14 cellular contexts compared by ENCODE assay signal in genomic region chr14:67270354-67270753, GRCh38. TPM values are rescaled to one million over a fixed set of nuclear protein-coding genes. Genes with fewer than 3 reads are reported as not detected.
DNase-seq lines count a peak whose midpoint lies in the region; ATAC-seq, FAIRE-seq and TF ChIP-seq lines count a peak whose summit lies in the region.
"Had no signal": no experiment of that assay in that cellular context is flagged by ENCODE, and none has a peak within 500 bp of the region (broad histone marks: within the 10 kb centered on the region; RNA-seq: fewer than 3 reads in every experiment).

No MANE protein-coding gene starts in this region.

- H3K4me3 ChIP-seq in SK-N-SH (ENCODE audit: low read depth in 2 of 2, low read length in 1 of 2) (no peak overlapping the region; a peak in 1 of 4 replicates), iPS-18a (ENCODE audit: low read length) (no peak overlapping the region), parathyroid adenoma (ENCODE audit: low read depth, low read length) (peak overlapping the region; percentile 46), small intestine (ENCODE audit: low read depth in 1 of 2, low read length in 2 of 2) (no peak overlapping the region)

- H3K36me3 ChIP-seq in SK-N-SH (replicated peaks in 1 of 2; ENCODE audit: control insufficient read depth in 1 of 2, insufficient read depth in 2 of 2, low read length in 1 of 2) (peaks cover 0 to 11% of the 10 kb centered on the region in 2 experiments), iPS-18a (ENCODE audit: control insufficient read depth, low read depth, low read length) (no peaks in the 10 kb centered on the region), parathyroid adenoma (ENCODE audit: control insufficient read depth, insufficient read depth, low read length) (no peaks in the 10 kb centered on the region), small intestine (ENCODE audit: control insufficient read depth in 2 of 2, insufficient read depth in 2 of 2, low read length in 2 of 2) (peaks cover 0 to 4% of the 10 kb centered on the region in 2 donors)
- H3K36me3 ChIP-seq: thoracic aorta had no signal

- peak overlapping the region; percentile 27; the same call in 1 of the 2 replicates for H3K9ac ChIP-seq in SK-N-SH
- H3K9ac ChIP-seq in iPS-18a (ENCODE audit: low read length), result peak overlapping the region; percentile 60
- H3K9ac ChIP-seq in parathyroid adenoma, result no peak overlapping the region

- H3K79me2 ChIP-seq in SK-N-SH (ENCODE audit: insufficient read depth) (peaks cover 99% of the 10 kb centered on the region), parathyroid adenoma (peaks cover 32% of the 10 kb centered on the region)

- no peak for TF ChIP-seq EP300 in SK-N-SH (IDR thresholded peaks at IDR 0.05; ENCODE audit: borderline replicate concordance in 1 of 2, low read depth in 1 of 2, low read length in 1 of 2)

- no peak for TF ChIP-seq RAD21 in SK-N-SH (IDR thresholded peaks at IDR 0.05; ENCODE audit: low read length)

- CTCF ChIA-PET in SK-N-SH (lab: Yijun Ruan, JAX), result interaction anchor here (1.2 to 1.7 kb wide), 2 partner anchors 16 to 104 kb away, joined by 5 to 11 read pairs; no protein-coding TSS in a partner anchor

- H3K27me3 ChIP-seq in SK-N-SH (ENCODE audit: insufficient read depth) (no peaks in the 10 kb centered on the region), iPS-18a (ENCODE audit: control insufficient read depth, insufficient read depth, low read length) (no peaks in the 10 kb centered on the region), parathyroid adenoma (ENCODE audit: control insufficient read depth, insufficient read depth, low read length) (no peaks in the 10 kb centered on the region), small intestine (ENCODE audit: control insufficient read depth in 2 of 2, insufficient read depth in 2 of 2, low read length in 2 of 2) (no peaks in the 10 kb centered on the region)

- H3K9me3 ChIP-seq in SK-N-SH, result no peaks in the 10 kb centered on the region
- H3K9me3 ChIP-seq in iPS-18a (ENCODE audit: control insufficient read depth, low read depth, low read length), result no peaks in the 10 kb centered on the region
- H3K9me3 ChIP-seq in parathyroid adenoma (ENCODE audit: control insufficient read depth, low read length), result no peaks in the 10 kb centered on the region
- H3K9me3 ChIP-seq in small intestine (ENCODE audit: control insufficient read depth, low read depth), result no peaks in the 10 kb centered on the region
- H3K9me3 ChIP-seq: thoracic aorta had no signal

- 68% methylated on average over 1 of the region's 1 CpG for WGBS in SK-N-SH (ENCODE audit: low lambda C conversion rate)
- WGBS in small intestine, 3 donors, result 34 to 48% (median 42%) methylated on average over 1 of the region's 1 CpG

- H3K9me2 ChIP-seq in SK-N-SH, result no peaks in the 10 kb centered on the region

- H3K27ac ChIP-seq in SK-N-SH (ENCODE audit: low read depth in 2 of 2, low read length in 1 of 2), result peak overlapping the region; percentile 73 to 84; a peak in 3 of 4 replicates
- peak overlapping the region; percentile 26 for H3K27ac ChIP-seq in iPS-18a (ENCODE audit: low read length)
- H3K27ac ChIP-seq in parathyroid adenoma, result peak overlapping the region; percentile 66
- peak overlapping the region in 1 of 2 donors; percentile 61 for H3K27ac ChIP-seq in small intestine (ENCODE audit: low read depth in 1 of 2, low read length in 1 of 2)
- H3K27ac ChIP-seq: thoracic aorta had no signal

- H3K4me1 ChIP-seq in SK-N-SH (ENCODE audit: control insufficient read depth in 1 of 2, insufficient read depth in 2 of 2, low read depth in 1 of 2, low read length in 1 of 2) (peaks cover 0 to 10% of the 10 kb centered on the region in 2 experiments), iPS-18a (ENCODE audit: control insufficient read depth, low read depth, low read length) (peaks cover 35% of the 10 kb centered on the region), parathyroid adenoma (peaks cover 10% of the 10 kb centered on the region), small intestine (ENCODE audit: control insufficient read depth in 2 of 2, insufficient read depth in 1 of 2, low read depth in 1 of 2, low read length in 1 of 2) (peaks cover 0 to 5% of the 10 kb centered on the region in 2 donors)

- ATAC-seq in GM19023 (IDR thresholded peaks at IDR 0.05; ENCODE audit: unreplicated experiment), result no peak
- ATAC-seq: activated CD8-positive, alpha-beta T cell treated with anti-CD3 and anti-CD28 coated beads, Interleukin-2, amount 10 ng/mL, durations not matched to agents 7 days and 5 days; natural killer cell treated with Interleukin-12 subunit alpha and Interleukin-12 subunit beta and Interleukin-15 and Interleukin-18, amount 100 ng/mL, for 72 hours had no signal

- FAIRE-seq in small intestine (lab: Jason Lieb, UNC), result no peak

- peak; percentile 9 for DNase-seq in AG20443 (ENCODE audit: low spot score)
- no peak for DNase-seq in SK-N-SH
- DNase-seq in small intestine, result no peak
- DNase-seq in NCI-H524 treated with DMSO at 0.1 percent for 48 hours (lab: John Stamatoyannopoulos, UW), result no peak
- no peak for DNase-seq in effector CD4-positive, alpha-beta T cell
- DNase-seq: activated CD8-positive, alpha-beta T cell treated with anti-CD3 and anti-CD28 coated beads, Interleukin-2, amount 10 ng/mL, durations not matched to agents 7 days and 5 days; activated naive CD8-positive, alpha-beta T cell treated with anti-CD3 and anti-CD28 coated beads, Interleukin-2, amount 10 ng/mL, durations not matched to agents 7 days and 5 days; GF-D8; NCI-H187 treated with DMSO at 0.1 percent for 48 hours had no signal

- TF ChIP-seq CTCF in SK-N-SH (IDR thresholded peaks at IDR 0.05) (no peak), parathyroid adenoma (IDR thresholded peaks at IDR 0.05) (no peak)

- H4K20me1 ChIP-seq in SK-N-SH (ENCODE audit: insufficient read depth), result peaks cover 9% of the 10 kb centered on the region

- POLR2A ChIA-PET in SK-N-SH (lab: Yijun Ruan, JAX), result no interaction called here

- H3F3A ChIP-seq in SK-N-SH (replicated peaks; ENCODE audit: insufficient read depth), result peaks cover 14% of the 10 kb centered on the region

- peak overlapping the region; percentile 65; the same call in 1 of the 2 replicates for H3K4me2 ChIP-seq in SK-N-SH
- no peak overlapping the region for H3K4me2 ChIP-seq in parathyroid adenoma (ENCODE audit: low read length)

- H2AFZ ChIP-seq in SK-N-SH (ENCODE audit: low read depth) (no peak overlapping the region), parathyroid adenoma (peak overlapping the region; percentile 18)

TF ChIP-seq in SK-N-SH, 30 proteins besides CTCF, POLR2A, EP300 and RAD21:
- TF ChIP-seq GATA2 (CRISPR knock-in tag; IDR thresholded peaks at IDR 0.05) (no peak), RFX5 (IDR thresholded peaks at IDR 0.05; ENCODE audit: low read length) (no peak), USF1 (IDR thresholded peaks at IDR 0.05; ENCODE audit: borderline replicate concordance, low read depth) (no peak)
TF ChIP-seq in SK-N-SH: peak in this region for 0.

RNA-seq across cellular contexts. Expression of gene PALS1, which starts 29.1 kb away (rescaled TPM):
- 8.0 and 11.5 TPM in 2 replicates for polyA plus RNA-seq in SK-N-SH (2012; rRNA removed)
- polyA plus RNA-seq in SK-N-SH (2012; cell fraction: cytosol; rRNA removed), result 13.3 and 14.5 TPM in 2 replicates
- polyA plus RNA-seq in SK-N-SH (2012; cell fraction: nucleus; rRNA removed), result 6.6 and 15.7 TPM in 2 replicates
- polyA plus RNA-seq in small intestine, result 10 to 100 TPM; 11.1 to 35.9 (median 34.0) TPM
